ENCODE assay signal across 8 cellular contexts in genomic region chr10:93436577-93436976, GRCh38. TPM values are rescaled to one million over a fixed set of nuclear protein-coding genes. Genes with fewer than 3 reads are reported as not detected.
DNase-seq lines count a peak whose midpoint lies in the region; ATAC-seq and TF ChIP-seq lines count a peak whose summit lies in the region.

No MANE protein-coding gene starts in this region.

- CTCF ChIA-PET in Panc1 (lab: Charles Lee): no interaction called here

- no peak for TF ChIP-seq CTCF in Panc1 (IDR thresholded peaks at IDR 0.05)
- TF ChIP-seq CTCF in nephron (IDR thresholded peaks at IDR 0.05; ENCODE audit: unreplicated experiment in 3 of 3): no peak

- no peaks in the 10 kb centered on the region for H3K27me3 ChIP-seq in Panc1 (ENCODE audit: control insufficient read depth, insufficient read depth, low read length)

- TSS peak; percentile 55 for BruUV-seq in Panc1 (replicated peaks; lab: Mats Ljungman, UMichigan)

- H3K4me3 Mint-ChIP-seq in nephron: peak overlapping the region; percentile 38 to 78 (median 73)
- no peak overlapping the region for H3K4me3 Mint-ChIP-seq in stimulated activated naive B cell treated with anti-CD40 and anti-IgM and Interleukin-4, amounts not matched to agents 10 μg/mL and 1 μg/mL and 100 μg/mL, for 72 hours

- ATAC-seq in Panc1: no peak
- ATAC-seq in esophagus mucosa: peak; percentile 1
- no peak for ATAC-seq in HG02852 (IDR thresholded peaks at IDR 0.05; ENCODE audit: unreplicated experiment)
- no peak for ATAC-seq in stimulated activated naive B cell treated with anti-CD40 and anti-IgM and Interleukin-4, amounts not matched to agents 10 μg/mL and 1 μg/mL and 100 μg/mL, for 72 hours (replicated peaks)

- H3K27ac ChIP-seq in Panc1 (ENCODE audit: low read length): peak overlapping the region; percentile 100

- intact Hi-C loops in Panc1 (cut with micrococcal nuclease; ENCODE audit: unreplicated experiment): no loop called here

- in situ Hi-C loops in Panc1 (cut with HindIII; ENCODE audit: low pct_unique_long_range_greater_than_20kb, low sequenced_read_pairs): no loop called here

- POLR2A ChIA-PET in Panc1 (lab: Charles Lee): interaction anchor here (0.7 to 1.2 kb wide), 2 partner anchors 26 to 270 kb away, joined by 3 to 4 read pairs; no protein-coding TSS in a partner anchor

- DNase-seq in AG08395 (ENCODE audit: low spot score) (peak; percentile 88), Panc1 (ENCODE audit: low read depth, low spot score) (no peak)
- DNase-seq in activated CD4-positive, CD25-positive, alpha-beta regulatory T cell treated with anti-CD3 and anti-CD28 coated beads, Interleukin-2, amount 50 U/mL, for 72 hours: no peak
- DNase-seq in activated CD4-positive, alpha-beta T cell treated with anti-CD3 and anti-CD28 coated beads for 1 hour: no peak
- DNase-seq in stimulated activated naive B cell treated with anti-CD40 and anti-IgM and Interleukin-4, amounts not matched to agents 10 μg/mL and 1 μg/mL and 100 μg/mL, for 72 hours: no peak

- H3K9me3 ChIP-seq in Panc1 (ENCODE audit: control insufficient read depth, insufficient read depth, low read depth, low read length): no peaks in the 10 kb centered on the region

- H3K4me3 ChIP-seq in Panc1 (ENCODE audit: low read depth in 2 of 2, low read length in 2 of 2): no peak overlapping the region

- no peaks in the 10 kb centered on the region for H3K9me3 Mint-ChIP-seq in nephron
- H3K9me3 Mint-ChIP-seq in stimulated activated naive B cell treated with anti-CD40 and anti-IgM and Interleukin-4, amounts not matched to agents 10 μg/mL and 1 μg/mL and 100 μg/mL, for 72 hours: no peaks in the 10 kb centered on the region

- no peaks in the 10 kb centered on the region for H3K27me3 Mint-ChIP-seq in nephron (ENCODE audit: low read depth)
- peaks cover 0 to 4% of the 10 kb centered on the region in 2 donors for H3K27me3 Mint-ChIP-seq in stimulated activated naive B cell treated with anti-CD40 and anti-IgM and Interleukin-4, amounts not matched to agents 10 μg/mL and 1 μg/mL and 100 μg/mL, for 72 hours

- H3K4me1 Mint-ChIP-seq in nephron: peaks cover 70% of the 10 kb centered on the region
- H3K4me1 Mint-ChIP-seq in stimulated activated naive B cell treated with anti-CD40 and anti-IgM and Interleukin-4, amounts not matched to agents 10 μg/mL and 1 μg/mL and 100 μg/mL, for 72 hours: peaks cover 0 to 8% of the 10 kb centered on the region in 2 donors

- H3K36me3 ChIP-seq in Panc1 (ENCODE audit: control insufficient read depth, insufficient read depth, low read length): peaks cover 11% of the 10 kb centered on the region; the same call in 1 of the 2 replicates

- H3K27ac Mint-ChIP-seq in nephron: peak overlapping the region; percentile 99 to 100 (median 99)
- no peak overlapping the region for H3K27ac Mint-ChIP-seq in stimulated activated naive B cell treated with anti-CD40 and anti-IgM and Interleukin-4, amounts not matched to agents 10 μg/mL and 1 μg/mL and 100 μg/mL, for 72 hours

- H3K4me1 ChIP-seq in Panc1 (ENCODE audit: control insufficient read depth, insufficient read depth, low read length): peaks cover 78% of the 10 kb centered on the region

- H3K36me3 Mint-ChIP-seq in nephron (ENCODE audit: low read depth): no peaks in the 10 kb centered on the region
- no peaks in the 10 kb centered on the region for H3K36me3 Mint-ChIP-seq in stimulated activated naive B cell treated with anti-CD40 and anti-IgM and Interleukin-4, amounts not matched to agents 10 μg/mL and 1 μg/mL and 100 μg/mL, for 72 hours

RNA-seq across cellular contexts. Expression of gene MYOF, which starts 45.6 kb away (rescaled TPM):
- total RNA-seq in Panc1 (2021; ENCODE audit: unreplicated experiment) (376 TPM), esophagus mucosa (134 TPM)
- 187 TPM for polyA plus RNA-seq in Panc1 (2012; ENCODE audit: insufficient read length)

RNA-seq across cellular contexts. Expression of gene CEP55, which starts 59.8 kb away (rescaled TPM):
- total RNA-seq in Panc1 (2021; ENCODE audit: unreplicated experiment) (96.4 TPM), esophagus mucosa (17.8 TPM)
- 29.0 TPM for polyA plus RNA-seq in Panc1 (2012; ENCODE audit: insufficient read length)

Comparison
In these comparisons a context has a peak if more than half of its experiments do, and no peak if none do; other contexts are left out.
1. H3K4me3 Mint-ChIP-seq: peak in nephron (3 of 3); none in stimulated activated naive B cell treated with anti-CD40 and anti-IgM and Interleukin-4, amounts not matched to agents 10 μg/mL and 1 μg/mL and 100 μg/mL, for 72 hours (0 of 2).